ENCODE assay signal across 8 cellular contexts in genomic region chr17:65794572-65794971, GRCh38.
DNase-seq lines count a peak whose midpoint lies in the region; ATAC-seq and TF ChIP-seq lines count a peak whose summit lies in the region.

No MANE protein-coding gene starts in this region.

- dilution Hi-C loops in IMR-90 (cut with HindIII; ENCODE audit: low sequenced_read_pairs, unreplicated experiment), result no loop called here

- H3K79me1 ChIP-seq in IMR-90 (ENCODE audit: low read depth in 1 of 2, low read length in 2 of 2), result no peaks in the 10 kb centered on the region

- H3K27me3 ChIP-seq in IMR-90 (ENCODE audit: control insufficient read depth, insufficient read depth, low read length) (no peaks in the 10 kb centered on the region), sigmoid colon (no peaks in the 10 kb centered on the region)

- no peak overlapping the region for H4K5ac ChIP-seq in IMR-90 (ENCODE audit: low read depth, low read length)

- H2AK5ac ChIP-seq in IMR-90 (ENCODE audit: low read depth, low read length), result no peak overlapping the region

- H3K36me3 ChIP-seq in IMR-90 (ENCODE audit: control insufficient read depth, insufficient read depth, low read length), result no peaks in the 10 kb centered on the region
- H3K36me3 ChIP-seq in sigmoid colon, result no peaks in the 10 kb centered on the region

- no peak overlapping the region for H3K27ac Mint-ChIP-seq in mesothelial cell of epicardium

- no peak overlapping the region for H4K91ac ChIP-seq in IMR-90 (ENCODE audit: insufficient read depth, low read depth, low read length)

- TF ChIP-seq POLR2A in IMR-90 (IDR thresholded peaks at IDR 0.05; ENCODE audit: low read depth, low read length) (no peak), GM18505 (IDR thresholded peaks at IDR 0.05; ENCODE audit: borderline replicate concordance, extremely low read depth, insufficient read depth, insufficient read length) (no peak), sigmoid colon (IDR thresholded peaks at IDR 0.05) (no peak)

- H3K9me3 Mint-ChIP-seq in mesothelial cell of epicardium, result peaks cover 3% of the 10 kb centered on the region

- no peak overlapping the region for H2BK120ac ChIP-seq in IMR-90 (ENCODE audit: low read depth, low read length)

- in situ Hi-C loops in IMR-90 (cut with MboI; ENCODE audit: low sequenced_read_pairs), result no loop called here
- in situ Hi-C loops in astrocyte of the cerebellum (cut with HindIII; ENCODE audit: low sequenced_read_pairs), result no loop called here

- no CpG with 5 or more reads among the region's 5 CpGs for WGBS in IMR-90 (ENCODE audit: extremely low coverage in 2 of 2, insufficient read length in 1 of 2), 2 experiments
- 44 to 63% methylated on average over 5 of the region's 5 CpGs for WGBS in sigmoid colon, 2 donors

- peak; percentile 40 for TF ChIP-seq RAD21 in IMR-90 (IDR thresholded peaks at IDR 0.05; ENCODE audit: low read length)

- no peak overlapping the region for H3K56ac ChIP-seq in IMR-90 (ENCODE audit: extremely low read depth, insufficient read depth, low read length)

- intact Hi-C loops in IMR-90 (cut with micrococcal nuclease) (no loop called here), sigmoid colon (cut with DNase I) (no loop called here)

- H3K4ac ChIP-seq in IMR-90 (ENCODE audit: low read depth, low read length), result no peak overlapping the region

- no peak for ATAC-seq in IMR-90 (ENCODE audit: low read depth)
- no peak for ATAC-seq in GM18505 (IDR thresholded peaks at IDR 0.05; ENCODE audit: unreplicated experiment)

- H4K8ac ChIP-seq in IMR-90 (ENCODE audit: low read depth in 2 of 2, low read length in 2 of 2), result no peak overlapping the region

- H3K9me1 ChIP-seq in IMR-90 (ENCODE audit: insufficient read depth, low read length), result peaks cover 3% of the 10 kb centered on the region; the same call in 1 of the 2 replicates

- BruUV-seq in IMR-90 (replicated peaks; lab: Mats Ljungman, UMichigan), result no TSS peak

- no peaks in the 10 kb centered on the region for H4K20me1 ChIP-seq in IMR-90 (ENCODE audit: insufficient read depth, low read length)

- no peak overlapping the region for H2BK20ac ChIP-seq in IMR-90 (ENCODE audit: low read depth, low read length)

- no peak overlapping the region for H3K4me2 ChIP-seq in IMR-90 (ENCODE audit: low read depth, low read length)

- no peak overlapping the region for H3K23ac ChIP-seq in IMR-90 (ENCODE audit: low read depth, low read length)

- no peaks in the 10 kb centered on the region for H3K27me3 Mint-ChIP-seq in mesothelial cell of epicardium (ENCODE audit: low read depth)

- CTCF ChIA-PET in IMR-90 (lab: Yijun Ruan, JAX), result interaction anchor here (0.6 kb wide), 1 partner anchor 231 kb away, joined by 4 read pairs; no protein-coding TSS in a partner anchor

- H3K27ac ChIP-seq in IMR-90 (ENCODE audit: insufficient read depth, low read length) (no peak overlapping the region), sigmoid colon (no peak overlapping the region)

- peak; percentile 5 for DNase-seq in DMS 273 treated with DMSO at 0.1 percent for 48 hours (lab: John Stamatoyannopoulos, UW)
- DNase-seq in IMR-90, result peak; percentile 13
- no peak for DNase-seq in astrocyte of the cerebellum (ENCODE audit: low read depth)
- DNase-seq in mesothelial cell of epicardium (ENCODE audit: low spot score in 2 of 2, unreplicated experiment in 2 of 2), result no peak
- no peak for DNase-seq in NK-92 treated with Interleukin-12 subunit alpha and Interleukin-12 subunit beta, amount 100 ng/mL, for 24 hours (lab: John Stamatoyannopoulos, UW)
- DNase-seq in sigmoid colon, result no peak
- DNase-seq in UCSD-AML1 (lab: John Stamatoyannopoulos, UW; ENCODE audit: unreplicated experiment), result no peak

- no peak overlapping the region for H3K18ac ChIP-seq in IMR-90 (ENCODE audit: low read depth, low read length)

- no peak overlapping the region for H3K9ac ChIP-seq in IMR-90 (ENCODE audit: low read depth, low read length)

- H3K14ac ChIP-seq in IMR-90 (replicated peaks; ENCODE audit: low read depth, low read length), result no peak overlapping the region

- no peak overlapping the region for H2BK5ac ChIP-seq in IMR-90 (ENCODE audit: low read depth, low read length, poor library complexity, severe bottlenecking)

- TF ChIP-seq EP300 in sigmoid colon (IDR thresholded peaks at IDR 0.05), result no peak

- no peak overlapping the region for H2BK15ac ChIP-seq in IMR-90 (ENCODE audit: low read depth, low read length)

- H2AK9ac ChIP-seq in IMR-90 (replicated peaks; ENCODE audit: low read depth, low read length, poor library complexity), result no peak overlapping the region

- no peaks in the 10 kb centered on the region for H3K4me1 ChIP-seq in IMR-90 (ENCODE audit: control insufficient read depth, insufficient read depth, low read length)
- H3K4me1 ChIP-seq in sigmoid colon, result no peaks in the 10 kb centered on the region

- H3K4me3 Mint-ChIP-seq in mesothelial cell of epicardium, result no peak overlapping the region

- peak; percentile 41; the same call in 1 of the 2 replicates for TF ChIP-seq CTCF in IMR-90 (conservative IDR thresholded peaks at IDR 0.05; ENCODE audit: low read depth, low read length)
- TF ChIP-seq CTCF in astrocyte of the cerebellum (IDR thresholded peaks at IDR 0.05; ENCODE audit: low read depth, low read length, missing control alignments), result peak; percentile 54
- peak; percentile 33 for TF ChIP-seq CTCF in mesothelial cell of epicardium (IDR thresholded peaks at IDR 0.05; ENCODE audit: unreplicated experiment)
- TF ChIP-seq CTCF in sigmoid colon (IDR thresholded peaks at IDR 0.05), result peak in 1 of 4 experiments; percentile 41

- H3K9me3 ChIP-seq in IMR-90 (ENCODE audit: control insufficient read depth, insufficient read depth, low read length) (no peaks in the 10 kb centered on the region), sigmoid colon (no peaks in the 10 kb centered on the region)

- no peak overlapping the region for H2AFZ ChIP-seq in IMR-90 (replicated peaks; ENCODE audit: low read length, poor library complexity)

- no peaks in the 10 kb centered on the region for H3K36me3 Mint-ChIP-seq in mesothelial cell of epicardium

- H3K4me3 ChIP-seq in IMR-90 (ENCODE audit: insufficient read depth, low read depth, low read length), result no peak overlapping the region
- H3K4me3 ChIP-seq in astrocyte of the cerebellum (ENCODE audit: low read depth, low read length), result no peak overlapping the region
- H3K4me3 ChIP-seq in sigmoid colon, result no peak overlapping the region

- H3K4me1 Mint-ChIP-seq in mesothelial cell of epicardium, result peaks cover 9% of the 10 kb centered on the region

- POLR2A ChIA-PET in IMR-90 (lab: Charles Lee; ENCODE audit: unreplicated experiment), result interaction anchor here (0.5 kb wide), 1 partner anchor 48 kb away, joined by 5 read pairs; no protein-coding TSS in a partner anchor

TF ChIP-seq in IMR-90, 13 proteins besides CTCF, POLR2A, EP300 and RAD21:
- peak; percentile 37 for TF ChIP-seq SMC3 (IDR thresholded peaks at IDR 0.05; ENCODE audit: low read depth, low read length)
- no peak for TF ChIP-seq MAFK (IDR thresholded peaks at IDR 0.05; ENCODE audit: low read depth, low read length)
TF ChIP-seq in IMR-90: peak in this region for 1.

Comparison
In these comparisons a context has a peak if more than half of its experiments do, and no peak if none do; other contexts are left out.
1. DNase-seq: peak in DMS 273 treated with DMSO at 0.1 percent for 48 hours (single experiment) and IMR-90 (single experiment); none in astrocyte of the cerebellum (single experiment), mesothelial cell of epicardium (0 of 2), NK-92 treated with Interleukin-12 subunit alpha and Interleukin-12 subunit beta, amount 100 ng/mL, for 24 hours (single experiment), sigmoid colon (single experiment) and UCSD-AML1 (single experiment).